8 cellular contexts compared by ENCODE assay signal in the genomic region with DNA sequence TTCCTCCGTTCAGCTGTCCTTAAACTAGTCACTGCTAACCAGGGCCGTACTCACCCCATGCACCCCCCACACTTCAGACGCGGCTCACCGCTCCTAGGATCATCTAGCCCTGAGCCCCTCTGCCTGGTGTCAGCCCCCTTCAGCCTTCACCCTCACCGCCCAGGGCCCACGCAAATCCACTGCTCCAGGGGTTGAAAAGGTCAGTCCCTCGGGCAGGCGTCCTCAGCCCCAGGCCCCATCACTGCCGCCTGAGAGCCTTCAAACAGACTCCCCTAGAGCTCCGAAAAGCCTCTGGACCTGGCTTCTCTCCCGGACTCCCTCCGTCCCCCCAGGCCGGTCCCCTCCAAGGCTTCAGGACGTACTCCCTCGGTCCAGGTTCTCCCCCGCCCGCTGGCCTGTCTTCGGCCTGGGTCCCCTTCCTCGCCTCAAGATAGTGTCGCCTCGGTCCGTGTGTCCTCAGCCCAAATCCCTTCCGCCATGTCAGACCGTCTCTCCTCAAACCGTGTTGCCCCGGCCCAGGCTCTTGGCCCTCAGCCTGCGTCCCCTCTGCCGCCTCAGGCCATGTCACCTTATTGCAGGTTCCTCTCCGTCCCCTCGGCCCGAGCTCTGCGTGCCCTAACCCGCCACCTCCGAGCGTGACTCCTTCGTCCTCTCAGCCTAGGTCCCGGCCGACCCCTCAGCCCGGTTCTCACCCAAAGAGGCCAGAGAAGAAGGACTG. TPM values are rescaled to one million over a fixed set of nuclear protein-coding genes. Genes with fewer than 3 reads are reported as not detected.
DNase-seq lines count a peak whose midpoint lies in the region; ATAC-seq and TF ChIP-seq lines count a peak whose summit lies in the region.

No MANE protein-coding gene starts in this region.

- peak overlapping the region; percentile 94 for H3K56ac ChIP-seq in mesendoderm (ENCODE audit: low read length)

- peak overlapping the region; percentile 92 for H3K23ac ChIP-seq in mesendoderm (ENCODE audit: low read length)

- H2AK5ac ChIP-seq in mesendoderm (ENCODE audit: low read length): no peak overlapping the region

- no peaks in the 10 kb centered on the region for H3K9me3 ChIP-seq in HUES48 (ENCODE audit: control insufficient read depth, insufficient read depth, low read length)

- no peak overlapping the region for H3K4ac ChIP-seq in mesendoderm (ENCODE audit: low read depth, low read length)

- peak overlapping the region; percentile 85 for H3K9ac ChIP-seq in HUES48 (ENCODE audit: low read depth, low read length)
- peak overlapping the region; percentile 98 for H3K9ac ChIP-seq in mesendoderm (ENCODE audit: low read length)

- peaks cover 2% of the 10 kb centered on the region; the same call in 1 of the 2 replicates for H3K4me1 ChIP-seq in HUES48 (ENCODE audit: control insufficient read depth, insufficient read depth, low read length)
- no peaks in the 10 kb centered on the region for H3K4me1 ChIP-seq in mesendoderm (ENCODE audit: control insufficient read depth, low read depth, low read length)

- no peak for ATAC-seq in HG02623 (IDR thresholded peaks at IDR 0.05; ENCODE audit: unreplicated experiment)

- TF ChIP-seq CTCF in GM12865 (IDR thresholded peaks at IDR 0.05; ENCODE audit: insufficient read depth, low read depth, low read length, missing control alignments) (no peak), brain (conservative IDR thresholded peaks at IDR 0.05) (no peak)

- H3K27me3 ChIP-seq in HUES48 (ENCODE audit: control insufficient read depth, insufficient read depth, low read length): no peaks in the 10 kb centered on the region
- H3K27me3 ChIP-seq in mesendoderm (ENCODE audit: insufficient read depth, low read length, poor library complexity): no peaks in the 10 kb centered on the region

- H3K4me2 ChIP-seq in mesendoderm (ENCODE audit: low read length): peak overlapping the region; percentile 77

- peaks cover 36% of the 10 kb centered on the region for H3K79me2 ChIP-seq in mesendoderm (ENCODE audit: control insufficient read depth, insufficient read depth, low read length)

- H3K79me1 ChIP-seq in mesendoderm (ENCODE audit: low read length): peaks cover 30% of the 10 kb centered on the region

- H3K27ac ChIP-seq in HUES48 (ENCODE audit: low read depth, low read length): peak overlapping the region; percentile 86
- no peak overlapping the region for H3K27ac ChIP-seq in mesendoderm (ENCODE audit: low read depth, low read length)

- H3K4me3 ChIP-seq in GM12865 (ENCODE audit: low read depth, low read length) (peak overlapping the region; percentile 87), HUES48 (ENCODE audit: low read depth, low read length) (peak overlapping the region; percentile 96), mesendoderm (ENCODE audit: low read length) (peak overlapping the region; percentile 100)

- WGBS in mesendoderm (ENCODE audit: extremely low coverage, insufficient coverage, low lambda C conversion rate): no CpG with 5 or more reads among the region's 40 CpGs

- peak overlapping the region; percentile 94 to 99 (median 99) for H3K27ac Mint-ChIP-seq in brain

- H3K36me3 ChIP-seq in HUES48 (ENCODE audit: control insufficient read depth, insufficient read depth, low read length): no peaks in the 10 kb centered on the region
- H3K36me3 ChIP-seq in mesendoderm (ENCODE audit: control insufficient read depth, insufficient read depth, low read length): no peaks in the 10 kb centered on the region

- H3K36me3 Mint-ChIP-seq in brain: no peaks in the 10 kb centered on the region

- H3K27me3 Mint-ChIP-seq in brain: peaks cover 12% of the 10 kb centered on the region

- no peak overlapping the region for H3K18ac ChIP-seq in mesendoderm (ENCODE audit: low read length)

- no peaks in the 10 kb centered on the region for H3K9me3 Mint-ChIP-seq in brain

- H2BK120ac ChIP-seq in mesendoderm (ENCODE audit: low read depth, low read length): no peak overlapping the region

- H3K4me3 Mint-ChIP-seq in brain: peak overlapping the region; percentile 97 to 99 (median 98)

- no peak overlapping the region for H2BK5ac ChIP-seq in mesendoderm (ENCODE audit: low read length)

- H4K8ac ChIP-seq in mesendoderm (ENCODE audit: low read depth, low read length): no peak overlapping the region

- no peak overlapping the region for H4K5ac ChIP-seq in mesendoderm (ENCODE audit: low read length)

- H3K4me1 Mint-ChIP-seq in brain: peaks cover 71% of the 10 kb centered on the region

- H2BK15ac ChIP-seq in mesendoderm (replicated peaks; ENCODE audit: low read depth): no peak overlapping the region

- no peak for DNase-seq in GM12865 (ENCODE audit: low read depth)
- DNase-seq in mesendoderm: no peak
- no peak for DNase-seq in COLO829 (ENCODE audit: low spot score)
- DNase-seq in kidney tubule cell (ENCODE audit: low spot score): no peak
- no peak for DNase-seq in SW480 (ENCODE audit: low spot score)

RNA-seq across cellular contexts. Expression of a gene that starts 0.6 kb away (rescaled TPM):
- polyA plus RNA-seq in brain (ENCODE audit: insufficient read depth, low read depth, low replicate concordance): 248 TPM
- polyA plus RNA-seq in mesendoderm (2013, experiment 1 of 2): 55.9 TPM
- 55.5 TPM for polyA plus RNA-seq in mesendoderm (2013, experiment 2 of 2)

RNA-seq across cellular contexts. Expression of a gene that starts 30.3 kb away (rescaled TPM):
- 28.1 TPM for polyA plus RNA-seq in brain (ENCODE audit: insufficient read depth, low read depth, low replicate concordance)
- 22.4 TPM for polyA plus RNA-seq in mesendoderm (2013, experiment 1 of 2)
- polyA plus RNA-seq in mesendoderm (2013, experiment 2 of 2): 22.2 TPM

RNA-seq across cellular contexts. Expression of a gene that starts 42.6 kb away (rescaled TPM):
- 23.3 TPM for polyA plus RNA-seq in brain (ENCODE audit: insufficient read depth, low read depth, low replicate concordance)
- polyA plus RNA-seq in mesendoderm (2013, experiment 1 of 2): 0.69 TPM
- 0.67 TPM for polyA plus RNA-seq in mesendoderm (2013, experiment 2 of 2)

RNA-seq across cellular contexts. Expression of a gene that starts 58.6 kb away (rescaled TPM):
- polyA plus RNA-seq in brain (ENCODE audit: insufficient read depth, low read depth, low replicate concordance): 0.08 TPM
- 0.03 TPM for polyA plus RNA-seq in mesendoderm (2013, experiment 1 of 2)
- 0.03 TPM for polyA plus RNA-seq in mesendoderm (2013, experiment 2 of 2)
